ENCODE assay signal across 29 cellular contexts in genomic region chr20:58397429-58397828, GRCh38.
"Had no signal": no experiment of that assay in that cellular context is flagged by ENCODE, and none has a peak within 500 bp of the region (broad histone marks: within the 10 kb centered on the region; RNA-seq: fewer than 3 reads in every experiment).

No MANE protein-coding gene starts in this region.

- ATAC-seq: effector memory CD8-positive, alpha-beta T cell; esophagus mucosa; gastrocnemius medialis; heart right ventricle; left colon; left lobe of liver; left ventricle myocardium superior; naive thymus-derived CD4-positive, alpha-beta T cell had no signal

- H3K27me3 ChIP-seq: colonic mucosa, esophagus squamous epithelium, gastrocnemius medialis, heart right ventricle had no signal

- H3K27ac ChIP-seq: colonic mucosa, epithelial cell of prostate, esophagus squamous epithelium, gastrocnemius medialis, heart right ventricle had no signal

- DNase-seq: colonic mucosa; cortex of kidney; effector CD8-positive, alpha-beta T cell; effector memory CD8-positive, alpha-beta T cell; endodermal cell; erythroblast; esophagus squamous epithelium; foreskin fibroblast; foreskin melanocyte; gastrocnemius medialis; glutamatergic neuron; head of caudate nucleus; heart right ventricle; hypothalamus; immature natural killer cell; islet precursor cell; kidney; kidney glomerular epithelial cell; left colon; left ventricle myocardium superior; mammary epithelial cell; mesendoderm; midbrain; naive thymus-derived CD4-positive, alpha-beta T cell had no signal

- FAIRE-seq: endometrium, kidney had no signal

- H3K4me3 ChIP-seq: colonic mucosa, esophagus squamous epithelium, gastrocnemius medialis, heart right ventricle, lung had no signal

- H3K9me3 ChIP-seq: colonic mucosa, esophagus squamous epithelium, gastrocnemius medialis, heart right ventricle had no signal

- H3K36me3 ChIP-seq: colonic mucosa, gastrocnemius medialis had no signal
